In the genomic region with DNA sequence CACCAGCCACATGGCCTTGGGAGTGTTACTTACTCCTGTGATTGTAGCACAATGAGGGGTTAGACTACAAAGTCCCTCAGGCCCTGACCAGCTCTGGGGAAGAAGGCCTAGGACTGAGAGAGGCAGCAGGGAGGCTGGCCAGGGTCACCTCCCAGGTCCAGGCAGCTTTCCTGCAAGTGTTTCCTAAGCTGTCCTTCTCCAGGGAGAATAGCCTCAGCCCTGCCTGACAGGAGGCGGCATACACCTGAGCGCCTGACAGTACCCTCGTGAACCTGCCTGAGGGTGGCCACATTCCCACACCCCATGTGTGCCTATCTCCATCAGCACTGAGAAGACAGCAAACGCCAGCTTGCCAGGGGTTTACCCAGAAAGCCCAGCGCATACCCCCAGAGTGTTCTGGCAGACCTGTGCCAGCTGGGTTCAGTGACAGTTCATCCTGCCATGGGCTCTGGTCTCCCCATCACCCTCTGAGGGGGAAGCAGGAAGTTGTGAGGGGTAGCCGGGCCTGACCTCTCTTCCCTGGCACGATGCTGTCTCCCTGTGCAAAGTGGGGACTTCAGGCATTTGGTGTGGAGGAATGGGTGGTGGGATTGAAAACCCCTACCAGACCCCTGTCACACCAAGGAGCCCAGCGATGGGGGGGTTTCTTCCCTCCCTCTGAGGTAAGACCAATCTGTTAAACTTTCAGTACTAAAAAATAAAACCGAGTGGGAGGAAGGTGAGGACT, we compare ENCODE assay signal across 2 cellular contexts.
TF ChIP-seq lines count a peak whose summit lies in the region.

No MANE protein-coding gene starts in this region.

TF ChIP-seq in SK-N-SH, 30 proteins besides CTCF, POLR2A, EP300 and RAD21 (continued from another document):
- TF ChIP-seq, protein P1, sequence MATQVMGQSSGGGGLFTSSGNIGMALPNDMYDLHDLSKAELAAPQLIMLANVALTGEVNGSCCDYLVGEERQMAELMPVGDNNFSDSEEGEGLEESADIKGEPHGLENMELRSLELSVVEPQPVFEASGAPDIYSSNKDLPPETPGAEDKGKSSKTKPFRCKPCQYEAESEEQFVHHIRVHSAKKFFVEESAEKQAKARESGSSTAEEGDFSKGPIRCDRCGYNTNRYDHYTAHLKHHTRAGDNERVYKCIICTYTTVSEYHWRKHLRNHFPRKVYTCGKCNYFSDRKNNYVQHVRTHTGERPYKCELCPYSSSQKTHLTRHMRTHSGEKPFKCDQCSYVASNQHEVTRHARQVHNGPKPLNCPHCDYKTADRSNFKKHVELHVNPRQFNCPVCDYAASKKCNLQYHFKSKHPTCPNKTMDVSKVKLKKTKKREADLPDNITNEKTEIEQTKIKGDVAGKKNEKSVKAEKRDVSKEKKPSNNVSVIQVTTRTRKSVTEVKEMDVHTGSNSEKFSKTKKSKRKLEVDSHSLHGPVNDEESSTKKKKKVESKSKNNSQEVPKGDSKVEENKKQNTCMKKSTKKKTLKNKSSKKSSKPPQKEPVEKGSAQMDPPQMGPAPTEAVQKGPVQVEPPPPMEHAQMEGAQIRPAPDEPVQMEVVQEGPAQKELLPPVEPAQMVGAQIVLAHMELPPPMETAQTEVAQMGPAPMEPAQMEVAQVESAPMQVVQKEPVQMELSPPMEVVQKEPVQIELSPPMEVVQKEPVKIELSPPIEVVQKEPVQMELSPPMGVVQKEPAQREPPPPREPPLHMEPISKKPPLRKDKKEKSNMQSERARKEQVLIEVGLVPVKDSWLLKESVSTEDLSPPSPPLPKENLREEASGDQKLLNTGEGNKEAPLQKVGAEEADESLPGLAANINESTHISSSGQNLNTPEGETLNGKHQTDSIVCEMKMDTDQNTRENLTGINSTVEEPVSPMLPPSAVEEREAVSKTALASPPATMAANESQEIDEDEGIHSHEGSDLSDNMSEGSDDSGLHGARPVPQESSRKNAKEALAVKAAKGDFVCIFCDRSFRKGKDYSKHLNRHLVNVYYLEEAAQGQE (IDR thresholded peaks at IDR 0.05; ENCODE audit: low read depth, low read length): no peak
- no peak for TF ChIP-seq TCF12 (IDR thresholded peaks at IDR 0.05)
- no peak for TF ChIP-seq RXRA (IDR thresholded peaks at IDR 0.05; ENCODE audit: borderline replicate concordance, low read depth)
- no peak for TF ChIP-seq YY1 (IDR thresholded peaks at IDR 0.05; ENCODE audit: low read depth)
- TF ChIP-seq NFIC (IDR thresholded peaks at IDR 0.05; ENCODE audit: borderline replicate concordance): no peak
- TF ChIP-seq, protein P2, sequence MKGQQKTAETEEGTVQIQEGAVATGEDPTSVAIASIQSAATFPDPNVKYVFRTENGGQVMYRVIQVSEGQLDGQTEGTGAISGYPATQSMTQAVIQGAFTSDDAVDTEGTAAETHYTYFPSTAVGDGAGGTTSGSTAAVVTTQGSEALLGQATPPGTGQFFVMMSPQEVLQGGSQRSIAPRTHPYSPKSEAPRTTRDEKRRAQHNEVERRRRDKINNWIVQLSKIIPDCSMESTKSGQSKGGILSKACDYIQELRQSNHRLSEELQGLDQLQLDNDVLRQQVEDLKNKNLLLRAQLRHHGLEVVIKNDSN (IDR thresholded peaks at IDR 0.05; ENCODE audit: borderline replicate concordance, low read depth): no peak
- no peak for TF ChIP-seq FOXM1 (IDR thresholded peaks at IDR 0.05; ENCODE audit: low read depth)
- TF ChIP-seq TEAD4 (IDR thresholded peaks at IDR 0.05; ENCODE audit: borderline replicate concordance, insufficient read depth): no peak
TF ChIP-seq in SK-N-SH: peak in this region for 0.

TF ChIP-seq in SK-N-SH treated with all-trans-retinoic acid at 6 μM for 48 hours, 23 proteins besides CTCF, POLR2A, EP300 and RAD21 (continued from another document):
- TF ChIP-seq, protein P3, sequence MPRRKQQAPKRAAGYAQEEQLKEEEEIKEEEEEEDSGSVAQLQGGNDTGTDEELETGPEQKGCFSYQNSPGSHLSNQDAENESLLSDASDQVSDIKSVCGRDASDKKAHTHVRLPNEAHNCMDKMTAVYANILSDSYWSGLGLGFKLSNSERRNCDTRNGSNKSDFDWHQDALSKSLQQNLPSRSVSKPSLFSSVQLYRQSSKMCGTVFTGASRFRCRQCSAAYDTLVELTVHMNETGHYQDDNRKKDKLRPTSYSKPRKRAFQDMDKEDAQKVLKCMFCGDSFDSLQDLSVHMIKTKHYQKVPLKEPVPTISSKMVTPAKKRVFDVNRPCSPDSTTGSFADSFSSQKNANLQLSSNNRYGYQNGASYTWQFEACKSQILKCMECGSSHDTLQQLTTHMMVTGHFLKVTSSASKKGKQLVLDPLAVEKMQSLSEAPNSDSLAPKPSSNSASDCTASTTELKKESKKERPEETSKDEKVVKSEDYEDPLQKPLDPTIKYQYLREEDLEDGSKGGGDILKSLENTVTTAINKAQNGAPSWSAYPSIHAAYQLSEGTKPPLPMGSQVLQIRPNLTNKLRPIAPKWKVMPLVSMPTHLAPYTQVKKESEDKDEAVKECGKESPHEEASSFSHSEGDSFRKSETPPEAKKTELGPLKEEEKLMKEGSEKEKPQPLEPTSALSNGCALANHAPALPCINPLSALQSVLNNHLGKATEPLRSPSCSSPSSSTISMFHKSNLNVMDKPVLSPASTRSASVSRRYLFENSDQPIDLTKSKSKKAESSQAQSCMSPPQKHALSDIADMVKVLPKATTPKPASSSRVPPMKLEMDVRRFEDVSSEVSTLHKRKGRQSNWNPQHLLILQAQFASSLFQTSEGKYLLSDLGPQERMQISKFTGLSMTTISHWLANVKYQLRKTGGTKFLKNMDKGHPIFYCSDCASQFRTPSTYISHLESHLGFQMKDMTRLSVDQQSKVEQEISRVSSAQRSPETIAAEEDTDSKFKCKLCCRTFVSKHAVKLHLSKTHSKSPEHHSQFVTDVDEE (CRISPR knock-in tag; IDR thresholded peaks at IDR 0.05): no peak
